ENCODE assay signal across 15 cellular contexts in genomic region chr4:81380364-81380853, GRCh38.
"Had no signal": no experiment of that assay in that cellular context is flagged by ENCODE, and none has a peak within 500 bp of the region (broad histone marks: within the 10 kb centered on the region; RNA-seq: fewer than 3 reads in every experiment).

No MANE protein-coding gene starts in this region.

- DNase-seq: activated CD4-positive, alpha-beta memory T cell treated with anti-CD3 and anti-CD28 coated beads for 36 hours; activated naive CD8-positive, alpha-beta T cell treated with anti-CD3 and anti-CD28 coated beads, Interleukin-2, amount 10 ng/mL, durations not matched to agents 7 days and 5 days; activated T-cell treated with anti-CD3 and anti-CD28 coated beads, Interleukin-2, amount 50 U/mL, for 72 hours; anterior cingulate cortex; dorsolateral prefrontal cortex; stimulated activated CD4-positive, alpha-beta T cell treated with anti-CD3 and anti-CD28 coated beads, Interleukin-4, amount 100 ng/mL, for 1 hour; stimulated activated CD8-positive, alpha-beta memory T cell treated with anti-CD3 and anti-CD28 coated beads, Interleukin-4, amount 100 ng/mL, for 48 hours had no signal

- H3K27ac Mint-ChIP-seq: activated CD4-positive, alpha-beta memory T cell treated with anti-CD3 and anti-CD28 coated beads for 36 hours; activated naive CD8-positive, alpha-beta T cell treated with anti-CD3 and anti-CD28 coated beads, Interleukin-2, amount 10 ng/mL, durations not matched to agents 7 days and 5 days; activated T-cell treated with anti-CD3 and anti-CD28 coated beads, Interleukin-2, amount 50 U/mL, for 72 hours; natural killer cell treated with Interleukin-12 subunit alpha and Interleukin-12 subunit beta and Interleukin-15 and Interleukin-18, amount 100 ng/mL, for 72 hours; stimulated activated naive CD8-positive, alpha-beta T cell treated with anti-CD3 and anti-CD28 coated beads, Interleukin-15, Interleukin-2, amounts not matched to agents 100 ng/mL and 50 ng/mL, for 24 hours; T-helper 2 cell treated with Interferon-gamma antibody and Interleukin-4, amounts not matched to agents 5 μg/mL and 100 μg/mL, for 36 hours had no signal

- ATAC-seq: activated CD4-positive, CD25-positive, alpha-beta regulatory T cell treated with anti-CD3 and anti-CD28 coated beads, Interleukin-2, amount 50 U/mL, for 24 hours; activated T-cell treated with anti-CD3 and anti-CD28 coated beads, Interleukin-2, amount 50 U/mL, for 72 hours; left lobe of liver; natural killer cell treated with Interleukin-12 subunit alpha and Interleukin-12 subunit beta and Interleukin-15 and Interleukin-18, amount 100 ng/mL, for 72 hours had no signal

- H3K27ac ChIP-seq: breast epithelium, dorsolateral prefrontal cortex, thoracic aorta had no signal

- H3K36me3 Mint-ChIP-seq: activated CD4-positive, alpha-beta memory T cell treated with anti-CD3 and anti-CD28 coated beads for 36 hours; activated naive CD8-positive, alpha-beta T cell treated with anti-CD3 and anti-CD28 coated beads, Interleukin-2, amount 10 ng/mL, durations not matched to agents 7 days and 5 days; natural killer cell treated with Interleukin-12 subunit alpha and Interleukin-12 subunit beta and Interleukin-15 and Interleukin-18, amount 100 ng/mL, for 72 hours had no signal

- H3K9me3 ChIP-seq: thoracic aorta had no signal

- FAIRE-seq: urothelium cell line had no signal

- H3K4me1 Mint-ChIP-seq: activated naive CD8-positive, alpha-beta T cell treated with anti-CD3 and anti-CD28 coated beads, Interleukin-2, amount 10 ng/mL, durations not matched to agents 7 days and 5 days had no signal

- H3K36me3 ChIP-seq: breast epithelium, thoracic aorta had no signal

- H3K4me3 Mint-ChIP-seq: activated CD4-positive, alpha-beta memory T cell treated with anti-CD3 and anti-CD28 coated beads for 36 hours; activated naive CD8-positive, alpha-beta T cell treated with anti-CD3 and anti-CD28 coated beads, Interleukin-2, amount 10 ng/mL, durations not matched to agents 7 days and 5 days; activated T-cell treated with anti-CD3 and anti-CD28 coated beads, Interleukin-2, amount 50 U/mL, for 72 hours; natural killer cell treated with Interleukin-12 subunit alpha and Interleukin-12 subunit beta and Interleukin-15 and Interleukin-18, amount 100 ng/mL, for 72 hours; stimulated activated naive CD8-positive, alpha-beta T cell treated with anti-CD3 and anti-CD28 coated beads, Interleukin-15, Interleukin-2, amounts not matched to agents 100 ng/mL and 50 ng/mL, for 24 hours; T-helper 2 cell treated with Interferon-gamma antibody and Interleukin-4, amounts not matched to agents 5 μg/mL and 100 μg/mL, for 36 hours had no signal

- H3K4me3 ChIP-seq: breast epithelium, dorsolateral prefrontal cortex, thoracic aorta had no signal

- H3K4me1 ChIP-seq: breast epithelium had no signal

- H3K27me3 ChIP-seq: breast epithelium had no signal

- H3K9me3 Mint-ChIP-seq: activated CD4-positive, alpha-beta memory T cell treated with anti-CD3 and anti-CD28 coated beads for 36 hours; activated naive CD8-positive, alpha-beta T cell treated with anti-CD3 and anti-CD28 coated beads, Interleukin-2, amount 10 ng/mL, durations not matched to agents 7 days and 5 days; activated T-cell treated with anti-CD3 and anti-CD28 coated beads, Interleukin-2, amount 50 U/mL, for 72 hours; natural killer cell treated with Interleukin-12 subunit alpha and Interleukin-12 subunit beta and Interleukin-15 and Interleukin-18, amount 100 ng/mL, for 72 hours; stimulated activated naive CD8-positive, alpha-beta T cell treated with anti-CD3 and anti-CD28 coated beads, Interleukin-15, Interleukin-2, amounts not matched to agents 100 ng/mL and 50 ng/mL, for 24 hours; T-helper 2 cell treated with Interferon-gamma antibody and Interleukin-4, amounts not matched to agents 5 μg/mL and 100 μg/mL, for 36 hours had no signal
